ENCODE assay signal across 11 cellular contexts in genomic region chr3:111810909-111811308, GRCh38. TPM values are rescaled to one million over a fixed set of nuclear protein-coding genes. Genes with fewer than 3 reads are reported as not detected.
DNase-seq lines count a peak whose midpoint lies in the region; ATAC-seq, FAIRE-seq and TF ChIP-seq lines count a peak whose summit lies in the region.
"Had no signal": no experiment of that assay in that cellular context is flagged by ENCODE, and none has a peak within 500 bp of the region (broad histone marks: within the 10 kb centered on the region; RNA-seq: fewer than 3 reads in every experiment).

No MANE protein-coding gene starts in this region.

- peaks cover 0 to 3% of the 10 kb centered on the region in 2 donors for H3K9me3 ChIP-seq in lung (ENCODE audit: control insufficient read depth in 2 of 2, insufficient read depth in 1 of 2, low read length in 1 of 2)
- H3K9me3 ChIP-seq in uterus, result no peaks in the 10 kb centered on the region

- H3K27me3 ChIP-seq in ACC112 (ENCODE audit: insufficient read depth, low read length) (no peaks in the 10 kb centered on the region), bronchial epithelial cell (ENCODE audit: control insufficient read depth, insufficient read depth, low read length) (no peaks in the 10 kb centered on the region), lung (ENCODE audit: control insufficient read depth, insufficient read depth) (no peaks in the 10 kb centered on the region), uterus (no peaks in the 10 kb centered on the region)

- H3K79me2 ChIP-seq in ACC112 (ENCODE audit: control insufficient read depth, insufficient read depth, low read length, unreplicated experiment), result no peaks in the 10 kb centered on the region

- FAIRE-seq in HTR-8/SVneo (lab: Jason Lieb, UNC) (peak; percentile 60), bronchial epithelial cell (lab: Jason Lieb, UNC) (no peak), D721Med (lab: Jason Lieb, UNC) (no peak)
- FAIRE-seq: G401.6 had no signal

- H3K4me3 ChIP-seq in ACC112 (ENCODE audit: low read depth, low read length), result no peak overlapping the region
- H3K4me3 ChIP-seq in bronchial epithelial cell (ENCODE audit: low read depth, low read length), result no peak overlapping the region
- H3K4me3 ChIP-seq in lung, result no peak overlapping the region
- H3K4me3 ChIP-seq in uterus, result no peak overlapping the region

- no peaks in the 10 kb centered on the region for H3K36me3 ChIP-seq in ACC112 (ENCODE audit: insufficient read depth, low read length)
- peaks cover 5% of the 10 kb centered on the region for H3K36me3 ChIP-seq in bronchial epithelial cell (ENCODE audit: control insufficient read depth, insufficient read depth, low read length)
- no peaks in the 10 kb centered on the region for H3K36me3 ChIP-seq in lung (ENCODE audit: control insufficient read depth in 2 of 2, insufficient read depth in 2 of 2, low read length in 2 of 2)
- no peaks in the 10 kb centered on the region for H3K36me3 ChIP-seq in uterus

- H3K27ac ChIP-seq in ACC112 (ENCODE audit: low read depth, low read length) (peak overlapping the region; percentile 79), lung (ENCODE audit: low read depth in 1 of 2, low read length in 1 of 2) (no peak overlapping the region), uterus (no peak overlapping the region)

- no peak for TF ChIP-seq POLR2A in uterus (IDR thresholded peaks at IDR 0.05)

- H3K4me1 ChIP-seq in ACC112 (ENCODE audit: control insufficient read depth, insufficient read depth, low read length, unreplicated experiment), result peaks cover 56% of the 10 kb centered on the region
- peaks cover 0 to 9% of the 10 kb centered on the region in 2 donors for H3K4me1 ChIP-seq in lung (ENCODE audit: control insufficient read depth in 2 of 2, insufficient read depth in 2 of 2, low read length in 2 of 2)
- H3K4me1 ChIP-seq in uterus, result no peaks in the 10 kb centered on the region

- no peak for TF ChIP-seq CTCF in bronchial epithelial cell (IDR thresholded peaks at IDR 0.05; ENCODE audit: insufficient read depth, low read length, severe bottlenecking)
- TF ChIP-seq CTCF in lung (IDR thresholded peaks at IDR 0.05; ENCODE audit: control extremely low read depth, extremely low read depth), result no peak
- TF ChIP-seq CTCF in D721Med (IDR thresholded peaks at IDR 0.05; ENCODE audit: insufficient read depth, missing control alignments), result no peak
- no peak for TF ChIP-seq CTCF in uterus (IDR thresholded peaks at IDR 0.05)

- H2AFZ ChIP-seq in ACC112 (ENCODE audit: low read length, unreplicated experiment), result no peak overlapping the region

- DNase-seq in HTR-8/SVneo (ENCODE audit: insufficient read length, low spot score), result peak; percentile 39
- peak; percentile 93 for DNase-seq in bronchial epithelial cell (ENCODE audit: low read depth)
- no peak for DNase-seq in lung (ENCODE audit: low spot score)
- DNase-seq in D721Med (ENCODE audit: insufficient read length, low spot score), result no peak
- no peak for DNase-seq in uterus
- DNase-seq in Right ventricle myocardium inferior (ENCODE audit: missing footprints), result no peak
- DNase-seq: midbrain, NCI-H146 had no signal

- intact Hi-C loops in uterus (cut with DNase I; ENCODE audit: low total_unique reads), result no loop called here
- intact Hi-C loops in Right ventricle myocardium inferior (cut with DNase I), result no loop called here

- ATAC-seq in lung (ENCODE audit: insufficient read depth, low FRiP score), result peak; percentile 45
- ATAC-seq in HG02885 (IDR thresholded peaks at IDR 0.05; ENCODE audit: poor library complexity, unreplicated experiment), result no peak
- no peak for ATAC-seq in Right ventricle myocardium inferior

RNA-seq across cellular contexts. Expression of gene PHLDB2, which starts 48.2 kb away (rescaled TPM):
- total RNA-seq in bronchial epithelial cell (44.2 and 45.5 TPM in 2 replicates), lung (10 to 100 TPM; 33.6 to 58.1 TPM), uterus (100 to 1,000 TPM in 1 of 4 donors, 10 to 100 TPM in 3; 56.9 to 108 (median 68.7) TPM), Right ventricle myocardium inferior (127 TPM)
- 10 to 100 TPM; 14.4 to 19.7 TPM for polyA plus RNA-seq in lung

Comparison
In these comparisons a context has a peak if more than half of its experiments do, and no peak if none do; other contexts are left out.
1. DNase-seq: peak in HTR-8/SVneo (single experiment) and bronchial epithelial cell (single experiment); none in lung (single experiment), D721Med (single experiment), uterus (0 of 2) and Right ventricle myocardium inferior (single experiment).